12 cellular contexts compared by ENCODE assay signal in genomic region chr14:51849095-51849494, GRCh38. TPM values are rescaled to one million over a fixed set of nuclear protein-coding genes. Genes with fewer than 3 reads are reported as not detected.
A peak's percentile ranks its signal among the peaks of the same experiment; 100 is the strongest.
DNase-seq lines count a peak whose midpoint lies in the region; ATAC-seq and TF ChIP-seq lines count a peak whose summit lies in the region.
"Had no signal": no experiment of that assay in that cellular context is flagged by ENCODE, and none has a peak within 500 bp of the region (broad histone marks: within the 10 kb centered on the region; RNA-seq: fewer than 3 reads in every experiment).

No MANE protein-coding gene starts in this region.

- peak overlapping the region; percentile 71 to 98 (median 95) for H3K27ac Mint-ChIP-seq in IgD-negative memory B cell
- peak overlapping the region; percentile 97 for H3K27ac Mint-ChIP-seq in activated T-helper 17 cell treated with anti-CD3 and anti-CD28 coated beads, Interleukin-2, amount 50 U/mL, for 72 hours
- H3K27ac Mint-ChIP-seq in naive thymus-derived CD4-positive, alpha-beta T cell = peak overlapping the region; percentile 94 to 100 (median 99)

- peak overlapping the region in 1 of 4 donors; percentile 61 for H3K4me3 Mint-ChIP-seq in IgD-negative memory B cell
- H3K4me3 Mint-ChIP-seq in activated T-helper 17 cell treated with anti-CD3 and anti-CD28 coated beads, Interleukin-2, amount 50 U/mL, for 72 hours = peak overlapping the region; percentile 76
- H3K4me3 Mint-ChIP-seq in naive thymus-derived CD4-positive, alpha-beta T cell = peak overlapping the region in 3 of 10 donors; percentile 2 to 39 (median 16)

- peak overlapping the region; percentile 22; the same call in 1 of the 2 replicates for H3K27ac ChIP-seq in DND-41 (ENCODE audit: low read length)
- H3K27ac ChIP-seq in naive thymus-derived CD4-positive, alpha-beta T cell (ENCODE audit: low read depth, low read length) = peak overlapping the region; percentile 96
- H3K27ac ChIP-seq in right atrium auricular region = no peak overlapping the region

- no peaks in the 10 kb centered on the region for H3K27me3 Mint-ChIP-seq in IgD-negative memory B cell
- no peaks in the 10 kb centered on the region for H3K27me3 Mint-ChIP-seq in activated T-helper 17 cell treated with anti-CD3 and anti-CD28 coated beads, Interleukin-2, amount 50 U/mL, for 72 hours
- peaks cover 0 to 2% (median 0%) of the 10 kb centered on the region in 5 donors for H3K27me3 Mint-ChIP-seq in naive thymus-derived CD4-positive, alpha-beta T cell

- H3K4me3 ChIP-seq in DND-41 (ENCODE audit: low read depth in 1 of 2, low read length in 2 of 2) = no peak overlapping the region
- H3K4me3 ChIP-seq in naive thymus-derived CD4-positive, alpha-beta T cell (ENCODE audit: low read length) = no peak overlapping the region
- no peak overlapping the region for H3K4me3 ChIP-seq in right atrium auricular region

- no peak overlapping the region for H2AFZ ChIP-seq in DND-41 (ENCODE audit: low read depth, low read length)

- ATAC-seq in DND-41 (ENCODE audit: insufficient read depth, low read depth) = no peak
- ATAC-seq in activated T-helper 17 cell treated with anti-CD3 and anti-CD28 coated beads, Interleukin-2, amount 50 U/mL, for 72 hours (replicated peaks) = peak; percentile 68
- no peak for ATAC-seq in naive thymus-derived CD4-positive, alpha-beta T cell
- no peak for ATAC-seq in GM19351 (IDR thresholded peaks at IDR 0.05; ENCODE audit: unreplicated experiment)
- no peak for ATAC-seq in HG02588 (IDR thresholded peaks at IDR 0.05; ENCODE audit: unreplicated experiment)

- CTCF ChIA-PET in naive thymus-derived CD4-positive, alpha-beta T cell (lab: Charles Lee) = no interaction called here

- no peaks in the 10 kb centered on the region for H3K36me3 Mint-ChIP-seq in IgD-negative memory B cell
- peaks cover 17% of the 10 kb centered on the region for H3K36me3 Mint-ChIP-seq in activated T-helper 17 cell treated with anti-CD3 and anti-CD28 coated beads, Interleukin-2, amount 50 U/mL, for 72 hours (ENCODE audit: low read depth)
- peaks cover 0 to 28% (median 5%) of the 10 kb centered on the region in 5 donors for H3K36me3 Mint-ChIP-seq in naive thymus-derived CD4-positive, alpha-beta T cell

- H3K9me3 ChIP-seq in DND-41 (ENCODE audit: insufficient read depth, low read length, severe bottlenecking) = no peaks in the 10 kb centered on the region
- no peaks in the 10 kb centered on the region for H3K9me3 ChIP-seq in naive thymus-derived CD4-positive, alpha-beta T cell (ENCODE audit: control insufficient read depth in 2 of 3, low read length in 3 of 3)
- peaks cover 0 to 4% of the 10 kb centered on the region in 2 donors for H3K9me3 ChIP-seq in right atrium auricular region

- no peaks in the 10 kb centered on the region for H3K79me2 ChIP-seq in DND-41 (ENCODE audit: insufficient read depth, low read length)

- H3K4me1 Mint-ChIP-seq in IgD-negative memory B cell = peaks cover 35 to 61% (median 46%) of the 10 kb centered on the region in 3 donors
- H3K4me1 Mint-ChIP-seq in activated T-helper 17 cell treated with anti-CD3 and anti-CD28 coated beads, Interleukin-2, amount 50 U/mL, for 72 hours = peaks cover 46% of the 10 kb centered on the region
- H3K4me1 Mint-ChIP-seq in naive thymus-derived CD4-positive, alpha-beta T cell = peaks cover 33 to 84% (median 66%) of the 10 kb centered on the region in 7 donors

- H3K36me3 ChIP-seq in DND-41 (ENCODE audit: insufficient read depth, low read length) = no peaks in the 10 kb centered on the region
- no peaks in the 10 kb centered on the region for H3K36me3 ChIP-seq in naive thymus-derived CD4-positive, alpha-beta T cell (ENCODE audit: control insufficient read depth in 2 of 3, insufficient read depth in 3 of 3, low read length in 3 of 3)
- no peaks in the 10 kb centered on the region for H3K36me3 ChIP-seq in right atrium auricular region

- no peak overlapping the region for H3K4me2 ChIP-seq in DND-41 (ENCODE audit: insufficient read depth, low read length)

- intact Hi-C loops in naive thymus-derived CD4-positive, alpha-beta T cell (cut with micrococcal nuclease) = loop anchor here (5.0 kb wide), 3 partner anchors 113 to 883 kb away; partner anchors contain the start of gene STYX (in 1 of the 2)

- no peaks in the 10 kb centered on the region for H4K20me1 ChIP-seq in DND-41 (ENCODE audit: insufficient read depth, low read length)

- peaks cover 41% of the 10 kb centered on the region for H3K4me1 ChIP-seq in DND-41 (ENCODE audit: insufficient read depth, low read length)
- peaks cover 23 to 47% of the 10 kb centered on the region in 2 donors for H3K4me1 ChIP-seq in naive thymus-derived CD4-positive, alpha-beta T cell (ENCODE audit: control insufficient read depth in 2 of 2, insufficient read depth in 2 of 2, low read length in 2 of 2)
- peaks cover 0 to 10% of the 10 kb centered on the region in 2 donors for H3K4me1 ChIP-seq in right atrium auricular region

- H3K9ac ChIP-seq in DND-41 (ENCODE audit: low read depth, low read length) = no peak overlapping the region

- DNase-seq in DND-41 (no peak), right atrium auricular region (ENCODE audit: low spot score) (no peak), occipital lobe (lab: John Stamatoyannopoulos, UW) (no peak)
- DNase-seq in naive thymus-derived CD4-positive, alpha-beta T cell = peak in 1 of 9 donors; percentile 48
- DNase-seq: cortex of kidney, glutamatergic neuron, NCI-H1694, SHP77 treated with DMSO at 0.1 percent for 48 hours had no signal

- POLR2A ChIA-PET in naive thymus-derived CD4-positive, alpha-beta T cell (lab: Charles Lee) = interaction anchor here (0.6 to 3.0 kb wide), 2 partner anchors 12 to 126 kb away, joined by 3 to 16 read pairs; partner anchors contain the start of gene GNG2

- peaks cover 0 to 2% (median 1%) of the 10 kb centered on the region in 3 donors for H3K9me3 Mint-ChIP-seq in IgD-negative memory B cell
- H3K9me3 Mint-ChIP-seq in activated T-helper 17 cell treated with anti-CD3 and anti-CD28 coated beads, Interleukin-2, amount 50 U/mL, for 72 hours = peaks cover 9% of the 10 kb centered on the region
- peaks cover 0 to 15% (median 6%) of the 10 kb centered on the region in 11 donors for H3K9me3 Mint-ChIP-seq in naive thymus-derived CD4-positive, alpha-beta T cell

- H3K27me3 ChIP-seq in DND-41 (ENCODE audit: insufficient read depth, low read length, poor library complexity) (no peaks in the 10 kb centered on the region), right atrium auricular region (no peaks in the 10 kb centered on the region)
- H3K27me3 ChIP-seq in naive thymus-derived CD4-positive, alpha-beta T cell (ENCODE audit: control insufficient read depth in 2 of 2, insufficient read depth in 2 of 2, low read length in 2 of 2) = no peaks in the 10 kb centered on the region

- TF ChIP-seq CTCF in DND-41 (IDR thresholded peaks at IDR 0.05; ENCODE audit: borderline replicate concordance, extremely low read depth, low read length, poor library complexity, severe bottlenecking) = no peak
- no peak for TF ChIP-seq CTCF in right atrium auricular region (IDR thresholded peaks at IDR 0.05)

RNA-seq across cellular contexts. Expression of gene GNG2, which starts 11.3 kb away (rescaled TPM):
- 68.8 TPM for polyA plus RNA-seq in IgD-negative memory B cell
- total RNA-seq in activated T-helper 17 cell treated with anti-CD3 and anti-CD28 coated beads, Interleukin-2, amount 50 U/mL, for 72 hours = 100 to 1,000 TPM in 1 of 2 donors, 10 to 100 TPM in 1; 99.1 to 132 TPM
- total RNA-seq in naive thymus-derived CD4-positive, alpha-beta T cell = 100 to 1,000 TPM in 3 of 5 experiments, 10 to 100 TPM in 2; 62.1 to 199 (median 106) TPM
- polyA plus RNA-seq in naive thymus-derived CD4-positive, alpha-beta T cell = 100 to 1,000 TPM; 117 to 135 TPM
- total RNA-seq in right atrium auricular region = 1 to 10 TPM; 5.9 to 6.3 TPM
- 317 TPM for total RNA-seq in occipital lobe

Comparison
In these comparisons a context has a peak if more than half of its experiments do, and no peak if none do; other contexts are left out.
1. H3K27ac ChIP-seq: peak in DND-41 (single experiment) and naive thymus-derived CD4-positive, alpha-beta T cell (single experiment); none in right atrium auricular region (0 of 2).
2. RNA of gene GNG2, which starts 11.3 kb away (total RNA-seq): 317 TPM in occipital lobe (single experiment), 99.1 to 132 TPM in activated T-helper 17 cell treated with anti-CD3 and anti-CD28 coated beads, Interleukin-2, amount 50 U/mL, for 72 hours and 62.1 to 199 TPM in naive thymus-derived CD4-positive, alpha-beta T cell; 5.9 to 6.3 TPM in right atrium auricular region; every median in the first group is over 4 times any median in the second.
3. Peak in every context shown above with its lines, with median percentiles within 50 percentile points of each other: H3K27ac Mint-ChIP-seq.